Comparison of ENCODE assay signal across 1 cellular context in the genomic region with DNA sequence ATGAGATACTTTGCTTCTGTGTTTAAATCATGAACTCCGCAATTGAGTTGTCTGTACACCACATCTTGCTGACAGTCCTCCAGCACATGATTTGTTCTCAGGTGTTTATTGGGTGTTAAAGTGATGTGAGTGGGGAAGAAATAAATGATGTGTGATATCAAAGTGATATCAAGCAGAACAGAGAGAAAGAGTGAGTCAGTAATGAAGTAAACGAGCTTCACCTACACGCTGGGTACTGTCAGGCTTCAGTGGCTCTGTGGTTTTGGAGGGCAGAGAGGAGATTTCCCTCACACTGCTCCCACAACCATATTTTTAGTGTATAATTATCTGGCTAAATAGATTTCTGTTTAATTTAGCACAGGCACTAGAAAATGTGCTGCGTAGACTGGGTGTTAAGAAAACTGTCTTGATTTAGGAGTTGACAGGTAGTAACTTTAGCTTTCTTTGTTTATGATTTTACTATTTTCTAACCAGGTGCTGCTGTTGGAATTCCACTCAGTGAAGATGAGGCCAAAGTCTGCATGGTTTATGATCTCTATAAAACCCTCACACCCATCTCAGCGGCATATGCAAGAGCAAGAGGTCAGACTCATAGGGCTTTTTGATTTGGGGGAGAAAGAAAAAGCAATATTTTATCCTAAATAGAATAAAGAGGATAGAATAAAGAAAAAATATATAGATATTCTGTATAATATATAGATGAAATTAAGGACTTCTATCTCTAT.
TF ChIP-seq lines count a peak whose summit lies in the region.

No MANE protein-coding gene starts in this region.

TF ChIP-seq in WTC11, 78 proteins besides CTCF, POLR2A, EP300 and RAD21 (continued from another document):
- TF ChIP-seq, protein P1, sequence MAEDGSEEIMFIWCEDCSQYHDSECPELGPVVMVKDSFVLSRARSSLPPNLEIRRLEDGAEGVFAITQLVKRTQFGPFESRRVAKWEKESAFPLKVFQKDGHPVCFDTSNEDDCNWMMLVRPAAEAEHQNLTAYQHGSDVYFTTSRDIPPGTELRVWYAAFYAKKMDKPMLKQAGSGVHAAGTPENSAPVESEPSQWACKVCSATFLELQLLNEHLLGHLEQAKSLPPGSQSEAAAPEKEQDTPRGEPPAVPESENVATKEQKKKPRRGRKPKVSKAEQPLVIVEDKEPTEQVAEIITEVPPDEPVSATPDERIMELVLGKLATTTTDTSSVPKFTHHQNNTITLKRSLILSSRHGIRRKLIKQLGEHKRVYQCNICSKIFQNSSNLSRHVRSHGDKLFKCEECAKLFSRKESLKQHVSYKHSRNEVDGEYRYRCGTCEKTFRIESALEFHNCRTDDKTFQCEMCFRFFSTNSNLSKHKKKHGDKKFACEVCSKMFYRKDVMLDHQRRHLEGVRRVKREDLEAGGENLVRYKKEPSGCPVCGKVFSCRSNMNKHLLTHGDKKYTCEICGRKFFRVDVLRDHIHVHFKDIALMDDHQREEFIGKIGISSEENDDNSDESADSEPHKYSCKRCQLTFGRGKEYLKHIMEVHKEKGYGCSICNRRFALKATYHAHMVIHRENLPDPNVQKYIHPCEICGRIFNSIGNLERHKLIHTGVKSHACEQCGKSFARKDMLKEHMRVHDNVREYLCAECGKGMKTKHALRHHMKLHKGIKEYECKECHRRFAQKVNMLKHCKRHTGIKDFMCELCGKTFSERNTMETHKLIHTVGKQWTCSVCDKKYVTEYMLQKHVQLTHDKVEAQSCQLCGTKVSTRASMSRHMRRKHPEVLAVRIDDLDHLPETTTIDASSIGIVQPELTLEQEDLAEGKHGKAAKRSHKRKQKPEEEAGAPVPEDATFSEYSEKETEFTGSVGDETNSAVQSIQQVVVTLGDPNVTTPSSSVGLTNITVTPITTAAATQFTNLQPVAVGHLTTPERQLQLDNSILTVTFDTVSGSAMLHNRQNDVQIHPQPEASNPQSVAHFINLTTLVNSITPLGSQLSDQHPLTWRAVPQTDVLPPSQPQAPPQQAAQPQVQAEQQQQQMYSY (CRISPR knock-in tag; IDR thresholded peaks at IDR 0.05): no peak
